ENCODE assay signal across 18 cellular contexts in the genomic region with DNA sequence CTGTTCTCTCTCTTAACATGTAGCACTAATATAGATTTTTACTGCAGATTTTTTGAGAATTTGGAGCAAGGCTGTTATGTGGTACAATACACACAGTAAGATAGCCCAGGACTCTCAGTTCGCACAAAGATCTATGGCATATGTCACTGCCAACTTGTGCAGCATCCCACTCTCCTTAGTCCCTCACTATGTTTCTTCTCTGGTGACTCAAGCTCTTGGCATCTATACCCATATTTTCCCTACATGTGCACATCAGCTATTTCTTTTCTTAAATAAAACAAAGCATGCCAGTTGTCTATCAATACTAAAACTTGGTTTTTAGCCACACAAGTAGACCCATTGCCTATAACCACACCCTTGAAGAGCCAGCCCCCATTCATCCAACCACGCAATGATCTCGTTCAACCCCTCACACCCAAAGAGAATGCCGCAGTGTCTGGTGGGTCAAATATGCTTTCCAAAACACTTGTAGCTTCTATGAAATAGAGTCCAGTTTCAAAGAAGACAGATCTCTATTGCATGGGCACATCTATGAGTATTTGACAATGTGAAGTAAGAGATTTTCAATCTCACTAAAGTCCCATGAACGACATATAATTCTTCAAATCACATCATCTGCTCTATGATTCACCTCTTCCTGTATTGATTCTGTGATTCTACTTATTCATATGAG. TPM values are rescaled to one million over a fixed set of nuclear protein-coding genes. Genes with fewer than 3 reads are reported as not detected.
DNase-seq lines count a peak whose midpoint lies in the region; ATAC-seq and TF ChIP-seq lines count a peak whose summit lies in the region.
"Had no signal": no experiment of that assay in that cellular context is flagged by ENCODE, and none has a peak within 500 bp of the region (broad histone marks: within the 10 kb centered on the region; RNA-seq: fewer than 3 reads in every experiment).

No MANE protein-coding gene starts in this region.

- no peak for DNase-seq in CD4-positive, alpha-beta T cell
- no peak for DNase-seq in CD8-positive, alpha-beta memory T cell
- peak; percentile 78 for DNase-seq in activated CD8-positive, alpha-beta T cell treated with anti-CD3 and anti-CD28 coated beads for 36 hours
- peak; percentile 28 for DNase-seq in glomerular visceral epithelial cell (ENCODE audit: extremely low spot score)
- DNase-seq in dorsolateral prefrontal cortex, result no peak
- DNase-seq in uterus, result no peak
- DNase-seq: activated effector memory CD4-positive, alpha-beta T cell treated with Interleukin-2 at 50 U/mL for 16 hours; cortex of kidney; MV-4-11; NCI-H2029; NCI-H510A treated with DMSO at 0.1 percent for 48 hours; nucleus accumbens; SHP77 treated with DMSO at 0.1 percent for 48 hours; stimulated activated CD4-positive, alpha-beta T cell treated with anti-CD3 and anti-CD28 coated beads, Interleukin-2, amount 100 ng/mL, for 48 hours had no signal

- ATAC-seq in CD4-positive, alpha-beta T cell (ENCODE audit: poor library complexity), result no peak
- peak; percentile 75 for ATAC-seq in activated CD8-positive, alpha-beta T cell treated with anti-CD3 and anti-CD28 coated beads for 36 hours
- ATAC-seq in HG02981 (IDR thresholded peaks at IDR 0.05; ENCODE audit: unreplicated experiment), result no peak
- ATAC-seq: sciatic nerve had no signal

- peaks cover 79% of the 10 kb centered on the region for H3K4me1 Mint-ChIP-seq in CD4-positive, alpha-beta T cell (ENCODE audit: low read depth)
- H3K4me1 Mint-ChIP-seq in CD8-positive, alpha-beta memory T cell, result peaks cover 66 to 82% (median 69%) of the 10 kb centered on the region in 3 donors
- H3K4me1 Mint-ChIP-seq in activated CD8-positive, alpha-beta T cell treated with anti-CD3 and anti-CD28 coated beads for 36 hours (ENCODE audit: low read depth), result peaks cover 72% of the 10 kb centered on the region
- H3K4me1 Mint-ChIP-seq: B cell had no signal

- POLR2A ChIA-PET in CD4-positive, alpha-beta T cell (lab: Charles Lee), result interaction anchor here (1.0 to 2.5 kb wide), 3 partner anchors 12 to 35 kb away, joined by 3 to 16 read pairs (median 3); partner anchors contain the start of gene IL7R
- POLR2A ChIA-PET in CD8-positive, alpha-beta memory T cell (lab: Charles Lee), result interaction anchor here (1.2 kb wide), 1 partner anchor 44 kb away, joined by 4 read pairs; no protein-coding TSS in a partner anchor
- POLR2A ChIA-PET in activated CD8-positive, alpha-beta T cell treated with anti-CD3 and anti-CD28 coated beads for 36 hours (lab: Charles Lee), result interaction anchor here (0.6 to 3.1 kb wide), 8 partner anchors 13 to 64 kb away, joined by 3 to 81 read pairs (median 5); partner anchors contain the start of gene IL7R

- TF ChIP-seq CTCF in CD4-positive, alpha-beta T cell (IDR thresholded peaks at IDR 0.05), result no peak
- TF ChIP-seq CTCF in activated CD8-positive, alpha-beta T cell treated with anti-CD3 and anti-CD28 coated beads for 36 hours (IDR thresholded peaks at IDR 0.05), result no peak
- TF ChIP-seq CTCF in dorsolateral prefrontal cortex (IDR thresholded peaks at IDR 0.05 in 54 of 56, conservative IDR thresholded peaks at IDR 0.05 in 2 of 56; ENCODE audit: low read depth in 1 of 56, partially characterized antibody in 56 of 56), result no peak
- no peak for TF ChIP-seq CTCF in uterus (IDR thresholded peaks at IDR 0.05)

- no peak overlapping the region for H3K4me3 ChIP-seq in CD8-positive, alpha-beta memory T cell (ENCODE audit: low read length)
- H3K4me3 ChIP-seq in dorsolateral prefrontal cortex, result no peak overlapping the region
- H3K4me3 ChIP-seq in uterus, result no peak overlapping the region

- H3K27ac ChIP-seq in CD4-positive, alpha-beta T cell (ENCODE audit: low read depth, low read length), result no peak overlapping the region
- no peak overlapping the region for H3K27ac ChIP-seq in CD8-positive, alpha-beta memory T cell (ENCODE audit: low read depth, low read length)
- H3K27ac ChIP-seq in dorsolateral prefrontal cortex (no peak overlapping the region), uterus (no peak overlapping the region)
- H3K27ac ChIP-seq: epithelial cell of prostate had no signal

- no peaks in the 10 kb centered on the region for H3K9me3 Mint-ChIP-seq in CD4-positive, alpha-beta T cell
- H3K9me3 Mint-ChIP-seq in CD8-positive, alpha-beta memory T cell, result peaks cover 0 to 5% (median 4%) of the 10 kb centered on the region in 5 donors
- peaks cover 14% of the 10 kb centered on the region for H3K9me3 Mint-ChIP-seq in activated CD8-positive, alpha-beta T cell treated with anti-CD3 and anti-CD28 coated beads for 36 hours

- no peaks in the 10 kb centered on the region for H3K27me3 Mint-ChIP-seq in CD4-positive, alpha-beta T cell
- H3K27me3 Mint-ChIP-seq in CD8-positive, alpha-beta memory T cell, result peaks cover 0 to 3% of the 10 kb centered on the region in 2 donors
- H3K27me3 Mint-ChIP-seq in activated CD8-positive, alpha-beta T cell treated with anti-CD3 and anti-CD28 coated beads for 36 hours, result no peaks in the 10 kb centered on the region
- H3K27me3 Mint-ChIP-seq: B cell had no signal

- H3K27ac Mint-ChIP-seq in CD4-positive, alpha-beta T cell, result peak overlapping the region; percentile 87
- H3K27ac Mint-ChIP-seq in CD8-positive, alpha-beta memory T cell, result peak overlapping the region in 7 of 8 donors; percentile 47 to 95 (median 84)
- H3K27ac Mint-ChIP-seq in activated CD8-positive, alpha-beta T cell treated with anti-CD3 and anti-CD28 coated beads for 36 hours, result peak overlapping the region; percentile 91
- H3K27ac Mint-ChIP-seq: B cell had no signal

- CTCF ChIA-PET in CD4-positive, alpha-beta T cell (lab: Charles Lee), result interaction anchor here (1.2 kb wide), 1 partner anchor 86 kb away, joined by 4 read pairs; no protein-coding TSS in a partner anchor
- CTCF ChIA-PET in CD8-positive, alpha-beta memory T cell (lab: Charles Lee), result interaction anchor here (1.0 kb wide), 1 partner anchor 15 kb away, joined by 3 read pairs; no protein-coding TSS in a partner anchor
- CTCF ChIA-PET in activated CD8-positive, alpha-beta T cell treated with anti-CD3 and anti-CD28 coated beads for 36 hours (lab: Charles Lee), result interaction anchor here (1.0 to 1.8 kb wide), 2 partner anchors 60 to 188 kb away, joined by 3 to 8 read pairs; no protein-coding TSS in a partner anchor

- no peaks in the 10 kb centered on the region for H3K9me3 ChIP-seq in CD4-positive, alpha-beta T cell (ENCODE audit: control insufficient read depth, low read length)
- no peaks in the 10 kb centered on the region for H3K9me3 ChIP-seq in CD8-positive, alpha-beta memory T cell (ENCODE audit: low read length)
- H3K9me3 ChIP-seq in uterus, result no peaks in the 10 kb centered on the region

- TF ChIP-seq POLR2A in uterus (IDR thresholded peaks at IDR 0.05), result no peak

- peaks cover 58% of the 10 kb centered on the region for H3K4me1 ChIP-seq in CD8-positive, alpha-beta memory T cell (ENCODE audit: insufficient read depth, low read length)
- no peaks in the 10 kb centered on the region for H3K4me1 ChIP-seq in uterus

- H3K27me3 ChIP-seq in CD4-positive, alpha-beta T cell (ENCODE audit: control insufficient read depth, insufficient read depth, low read length), result no peaks in the 10 kb centered on the region
- no peaks in the 10 kb centered on the region for H3K27me3 ChIP-seq in CD8-positive, alpha-beta memory T cell (ENCODE audit: insufficient read depth, low read length, poor library complexity, severe bottlenecking)
- H3K27me3 ChIP-seq in dorsolateral prefrontal cortex (peaks cover 0 to 2% (median 0%) of the 10 kb centered on the region in 45 donors), uterus (no peaks in the 10 kb centered on the region)

- no peaks in the 10 kb centered on the region for H3K36me3 Mint-ChIP-seq in CD4-positive, alpha-beta T cell (ENCODE audit: low read depth)
- peaks cover 0 to 23% (median 4%) of the 10 kb centered on the region in 3 donors for H3K36me3 Mint-ChIP-seq in CD8-positive, alpha-beta memory T cell
- H3K36me3 Mint-ChIP-seq in activated CD8-positive, alpha-beta T cell treated with anti-CD3 and anti-CD28 coated beads for 36 hours (ENCODE audit: low read depth), result peaks cover 30% of the 10 kb centered on the region

- no peaks in the 10 kb centered on the region for H3K36me3 ChIP-seq in CD8-positive, alpha-beta memory T cell (ENCODE audit: insufficient read depth, low read length)
- no peaks in the 10 kb centered on the region for H3K36me3 ChIP-seq in uterus

- H3K4me3 Mint-ChIP-seq in CD4-positive, alpha-beta T cell, result peak overlapping the region; percentile 12
- peak overlapping the region in 6 of 7 donors; percentile 30 to 68 (median 45) for H3K4me3 Mint-ChIP-seq in CD8-positive, alpha-beta memory T cell
- peak overlapping the region; percentile 37 for H3K4me3 Mint-ChIP-seq in activated CD8-positive, alpha-beta T cell treated with anti-CD3 and anti-CD28 coated beads for 36 hours
- H3K4me3 Mint-ChIP-seq: B cell had no signal

- intact Hi-C loops in CD4-positive, alpha-beta T cell (cut with DNase I, micrococcal nuclease), result no loop called here
- intact Hi-C loops in activated CD8-positive, alpha-beta T cell treated with anti-CD3 and anti-CD28 coated beads for 36 hours (cut with micrococcal nuclease), result no loop called here
- intact Hi-C loops in dorsolateral prefrontal cortex (cut with DNase I), result no loop called here
- intact Hi-C loops in uterus (cut with DNase I; ENCODE audit: low total_unique reads), result no loop called here

RNA-seq across cellular contexts. Expression of gene IL7R, which starts 18.2 kb away (rescaled TPM):
- total RNA-seq in CD4-positive, alpha-beta T cell, result 100 to 1,000 TPM; 623 to 638 TPM
- 100 to 1,000 TPM; 272 to 289 TPM for total RNA-seq in CD8-positive, alpha-beta memory T cell
- 761 TPM for polyA plus RNA-seq in CD8-positive, alpha-beta memory T cell
- total RNA-seq in activated CD8-positive, alpha-beta T cell treated with anti-CD3 and anti-CD28 coated beads for 36 hours, result 100 to 1,000 TPM; 136 to 142 TPM
- total RNA-seq in dorsolateral prefrontal cortex (1 to 10 TPM in 43 of 120 experiments, under 1 TPM in 73, not detected in 4; 0.10 to 3.3 (median 0.80) TPM), uterus (1 to 10 TPM; 1.3 to 5.4 (median 3.8) TPM)

Comparison
In these comparisons a context has a peak if more than half of its experiments do, and no peak if none do; other contexts are left out.
1. DNase-seq: peak in activated CD8-positive, alpha-beta T cell treated with anti-CD3 and anti-CD28 coated beads for 36 hours (single experiment) and glomerular visceral epithelial cell (single experiment); none in CD4-positive, alpha-beta T cell (0 of 10), CD8-positive, alpha-beta memory T cell (0 of 5), dorsolateral prefrontal cortex (0 of 10) and uterus (0 of 2).
2. RNA of gene IL7R, which starts 18.2 kb away (total RNA-seq): 623 to 638 TPM in CD4-positive, alpha-beta T cell, 272 to 289 TPM in CD8-positive, alpha-beta memory T cell and 136 to 142 TPM in activated CD8-positive, alpha-beta T cell treated with anti-CD3 and anti-CD28 coated beads for 36 hours; 1.3 to 5.4 TPM in uterus and 0.10 to 3.3 TPM in dorsolateral prefrontal cortex; every median in the first group is over 10 times any median in the second.
3. Peak in every context shown above with its lines, with median percentiles within 50 percentile points of each other: H3K27ac Mint-ChIP-seq and H3K4me3 Mint-ChIP-seq.